ENCODE assay signal across 9 cellular contexts in genomic region chr13:27919934-27920676, GRCh38. TPM values are rescaled to one million over a fixed set of nuclear protein-coding genes. Genes with fewer than 3 reads are reported as not detected.
DNase-seq lines count a peak whose midpoint lies in the region; ATAC-seq and TF ChIP-seq lines count a peak whose summit lies in the region.
"Had no signal": no experiment of that assay in that cellular context is flagged by ENCODE, and none has a peak within 500 bp of the region (broad histone marks: within the 10 kb centered on the region; RNA-seq: fewer than 3 reads in every experiment).

Gene PDX1 (plus strand): TSS chr13:27920000. CDS start chr13:27920139, 139 bp downstream.

- peak within 1 kb of the TSS; percentile 31; the same call in 1 of the 2 replicates for H3K9ac ChIP-seq in PC-3 (ENCODE audit: low read length)

- no peaks in the 10 kb centered on the region for H3K36me3 ChIP-seq in PC-3 (ENCODE audit: low read depth, low read length)

- H3K27ac ChIP-seq in PC-3 (ENCODE audit: low read length), result no peak within 1 kb of the TSS

- H3K27me3 ChIP-seq in PC-3 (ENCODE audit: low read length), result 0 out of 2 replicates have a peak, but pooled peaks cover 6% of the 10 kb centered on the region

- DNase-seq in NCI-H82 (lab: John Stamatoyannopoulos, UW) (peak; percentile 66), NCI-H82 treated with DMSO at 0.1 percent for 48 hours (lab: John Stamatoyannopoulos, UW; ENCODE audit: unreplicated experiment) (no peak), PC-3 (peak; percentile 37), fibroblast of the aortic adventitia (ENCODE audit: low read depth) (no peak), retina (peak; percentile 83), superior temporal gyrus (ENCODE audit: extremely low spot score) (no peak)
- no peak for DNase-seq in stimulated activated CD4-positive, alpha-beta T cell treated with anti-CD3 and anti-CD28 coated beads, Interleukin-1b, Interleukin-23, amount 100 ng/mL, for 48 hours

- H3K4me2 ChIP-seq in PC-3 (ENCODE audit: low read length), result peak within 1 kb of the TSS; percentile 99

- intact Hi-C loops in PC-3 (cut with micrococcal nuclease), result no loop called here

- no peak for TF ChIP-seq CTCF in PC-3 (conservative IDR thresholded peaks at IDR 0.05; ENCODE audit: low read depth, low read length)
- TF ChIP-seq CTCF in fibroblast of the aortic adventitia (IDR thresholded peaks at IDR 0.05; ENCODE audit: insufficient read depth, low read length), result no peak

- no peaks in the 10 kb centered on the region for H4K20me1 ChIP-seq in PC-3 (ENCODE audit: low read length)

- CTCF ChIA-PET in PC-3 (lab: Charles Lee), result interaction anchor here (0.7 kb wide), 1 partner anchor 949 kb away, joined by 4 read pairs; no protein-coding TSS in a partner anchor

- no peaks in the 10 kb centered on the region for H3F3A ChIP-seq in PC-3 (ENCODE audit: low read length, unreplicated experiment)

- BruUV-seq in PC-3 (replicated peaks; lab: Mats Ljungman, UMichigan), result no TSS peak

- H2AFZ ChIP-seq in PC-3 (ENCODE audit: low read length), result peak within 1 kb of the TSS; percentile 95

- H3K9me3 ChIP-seq in PC-3 (ENCODE audit: low read length), result no peaks in the 10 kb centered on the region

- no peaks in the 10 kb centered on the region for H3K79me2 ChIP-seq in PC-3 (ENCODE audit: low read length)

- POLR2A ChIA-PET in PC-3 (lab: Charles Lee; ENCODE audit: unreplicated experiment), result no interaction called here

- ATAC-seq in PC-3 (peak; percentile 11; the same call in 1 of the 2 replicates), HG03457 (IDR thresholded peaks at IDR 0.05; ENCODE audit: unreplicated experiment) (no peak)

- H3K4me3 ChIP-seq in PC-3 (ENCODE audit: low read length) (peak within 1 kb of the TSS; percentile 76), fibroblast of the aortic adventitia (ENCODE audit: low read depth, low read length) (peak within 1 kb of the TSS; percentile 45)

- peaks cover 10% of the 10 kb centered on the region for H3K4me1 ChIP-seq in PC-3 (ENCODE audit: insufficient read depth, low read length)

- H3K9me2 ChIP-seq in PC-3 (replicated peaks; ENCODE audit: low read length), result no peaks in the 10 kb centered on the region

RNA-seq across cellular contexts. Expression of gene PDX1, which starts in this region (rescaled TPM):
- total RNA-seq in PC-3 (2014; rRNA removed) (0.17 TPM in 1 of 2 replicates, not detected in the other), fibroblast of the aortic adventitia (ENCODE audit: low replicate concordance) (not detected in 2 replicates)
- total RNA-seq: activated CD8-positive, alpha-beta memory T cell treated with anti-CD3 and anti-CD28 coated beads for 36 hours had no signal

Comparison
In these comparisons a context has a peak if more than half of its experiments do, and no peak if none do; other contexts are left out.
1. DNase-seq: peak in NCI-H82 (single experiment) and retina (single experiment); none in NCI-H82 treated with DMSO at 0.1 percent for 48 hours (single experiment), fibroblast of the aortic adventitia (single experiment), superior temporal gyrus (single experiment) and stimulated activated CD4-positive, alpha-beta T cell treated with anti-CD3 and anti-CD28 coated beads, Interleukin-1b, Interleukin-23, amount 100 ng/mL, for 48 hours (single experiment).
2. Peak in DNase-seq, ATAC-seq, H3K4me3 ChIP-seq, H3K9ac ChIP-seq and H3K4me2 ChIP-seq in PC-3; RNA of the gene not detected or under 1 TPM.